9 cellular contexts compared by ENCODE assay signal in the genomic region with DNA sequence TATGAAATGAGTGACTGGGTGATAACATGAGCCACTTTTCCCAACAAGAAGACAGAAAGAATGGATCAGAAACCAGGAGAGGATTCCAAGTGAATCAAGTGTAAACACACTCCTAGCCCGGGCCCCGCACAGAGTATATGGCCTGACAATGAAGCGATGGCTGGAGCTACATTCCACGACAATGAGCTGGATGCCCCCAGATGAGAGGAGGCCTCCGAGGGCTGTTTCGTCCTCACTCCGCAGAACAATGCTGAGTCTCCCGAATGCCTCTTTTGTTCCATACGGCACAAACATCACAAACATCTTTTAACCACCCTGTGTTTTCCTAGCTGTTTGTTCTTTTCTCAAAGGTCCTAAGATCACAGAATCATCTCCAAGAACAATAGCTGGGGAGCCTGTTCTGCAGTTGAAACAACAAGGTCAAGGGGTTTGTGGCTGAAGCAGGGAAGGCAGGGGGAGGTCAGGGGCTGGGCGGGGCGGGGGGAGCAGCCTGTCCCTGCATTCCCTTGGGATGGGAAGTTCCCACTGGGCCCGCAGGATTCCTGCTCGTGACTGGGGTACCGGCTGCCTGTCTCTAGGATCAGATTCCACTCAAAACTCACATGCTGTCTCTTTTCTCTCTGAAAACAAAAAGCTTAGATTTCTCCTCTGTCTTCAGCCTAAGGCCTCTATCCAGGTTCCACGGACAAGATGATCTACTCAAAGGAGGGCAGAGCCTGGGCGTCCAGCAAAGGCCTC.
DNase-seq lines count a peak whose midpoint lies in the region; ATAC-seq and TF ChIP-seq lines count a peak whose summit lies in the region.
"Had no signal": no experiment of that assay in that cellular context is flagged by ENCODE, and none has a peak within 500 bp of the region (broad histone marks: within the 10 kb centered on the region; RNA-seq: fewer than 3 reads in every experiment).

No MANE protein-coding gene starts in this region.

- 0 out of 2 replicates have a peak overlapping the region, but pooled peaks have one; percentile 27 for H3K4me3 ChIP-seq in HUES48 (ENCODE audit: low read depth, low read length)
- H3K4me3 ChIP-seq in body of pancreas: no peak overlapping the region

- H3K27ac ChIP-seq in HUES48 (ENCODE audit: low read depth, low read length): peak overlapping the region; percentile 97
- no peak overlapping the region for H3K27ac ChIP-seq in body of pancreas

- ATAC-seq in body of pancreas: no peak
- no peak for ATAC-seq in esophagus mucosa
- no peak for ATAC-seq in GM21360 (IDR thresholded peaks at IDR 0.05; ENCODE audit: unreplicated experiment)

- TF ChIP-seq CTCF in body of pancreas (IDR thresholded peaks at IDR 0.05): no peak

- H3K9me3 ChIP-seq in HUES48 (ENCODE audit: control insufficient read depth, insufficient read depth, low read length) (no peaks in the 10 kb centered on the region), body of pancreas (no peaks in the 10 kb centered on the region)

- WGBS in body of pancreas, 2 donors: 79 to 86% methylated on average over 16 of the region's 16 CpGs

- H3K4me1 ChIP-seq in HUES48 (ENCODE audit: control insufficient read depth, insufficient read depth, low read length) (peaks cover 30% of the 10 kb centered on the region), body of pancreas (no peaks in the 10 kb centered on the region)

- intact Hi-C loops in body of pancreas (cut with DNase I): no loop called here

- TF ChIP-seq POLR2A in body of pancreas (IDR thresholded peaks at IDR 0.05): no peak

- DNase-seq in A172 (ENCODE audit: low spot score): peak; percentile 87
- DNase-seq in dermis microvascular lymphatic vessel endothelial cell (ENCODE audit: low read depth in 2 of 2): peak; percentile 17 to 95
- DNase-seq in medulla oblongata (ENCODE audit: extremely low spot score): peak; percentile 48
- no peak for DNase-seq in body of pancreas
- no peak for DNase-seq in NAMALWA (ENCODE audit: low spot score)
- DNase-seq: stimulated activated CD8-positive, alpha-beta memory T cell treated with anti-CD3 and anti-CD28 coated beads, Interleukin-4, amount 100 ng/mL, for 48 hours had no signal

- no peak overlapping the region for H3K9ac ChIP-seq in HUES48 (ENCODE audit: low read depth, low read length)

- no peaks in the 10 kb centered on the region for H3K36me3 ChIP-seq in HUES48 (ENCODE audit: control insufficient read depth, insufficient read depth, low read length)
- no peaks in the 10 kb centered on the region for H3K36me3 ChIP-seq in body of pancreas (replicated peaks in 1 of 2; ENCODE audit: insufficient read depth in 1 of 2, low read depth in 2 of 2)

- no peaks in the 10 kb centered on the region for H3K27me3 ChIP-seq in HUES48 (ENCODE audit: control insufficient read depth, insufficient read depth, low read length)
- H3K27me3 ChIP-seq in body of pancreas: no peaks in the 10 kb centered on the region

Comparison
In these comparisons a context has a peak if more than half of its experiments do, and no peak if none do; other contexts are left out.
1. DNase-seq: peak in A172 (single experiment), dermis microvascular lymphatic vessel endothelial cell (2 of 2) and medulla oblongata (single experiment); none in body of pancreas (0 of 4) and NAMALWA (single experiment).